14 cellular contexts compared by ENCODE assay signal in the genomic region with DNA sequence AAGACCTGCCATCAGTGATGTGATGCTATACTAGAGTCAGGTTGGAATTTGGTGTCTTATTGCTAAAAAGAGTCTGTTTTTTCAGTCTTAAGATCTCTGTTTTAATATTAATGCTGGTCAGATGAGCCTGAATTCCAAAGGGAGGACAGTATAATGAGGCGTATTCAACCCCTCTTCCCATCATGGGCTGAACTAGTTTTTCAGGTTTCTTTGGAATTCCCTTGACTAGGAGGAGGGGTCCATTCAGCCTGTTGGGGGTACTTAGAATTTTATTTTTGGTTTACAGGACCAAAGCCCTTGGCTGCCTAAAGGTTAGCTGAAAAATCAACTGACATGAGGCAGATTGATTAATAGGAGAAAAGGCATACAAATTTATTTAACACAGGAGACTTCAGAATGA. TPM values are rescaled to one million over a fixed set of nuclear protein-coding genes. Genes with fewer than 3 reads are reported as not detected.
DNase-seq lines count a peak whose midpoint lies in the region; ATAC-seq and TF ChIP-seq lines count a peak whose summit lies in the region.
"Had no signal": no experiment of that assay in that cellular context is flagged by ENCODE, and none has a peak within 500 bp of the region (broad histone marks: within the 10 kb centered on the region; RNA-seq: fewer than 3 reads in every experiment).

No MANE protein-coding gene starts in this region.

- H3K79me2 ChIP-seq in hepatocyte, result no peaks in the 10 kb centered on the region

- H3K4me1 ChIP-seq in HUES48 (ENCODE audit: control insufficient read depth, insufficient read depth, low read length) (peaks cover 14% of the 10 kb centered on the region), hepatocyte (ENCODE audit: insufficient read depth) (peaks cover 7% of the 10 kb centered on the region), right cardiac atrium (ENCODE audit: control insufficient read depth, insufficient read depth, low read length) (no peaks in the 10 kb centered on the region)
- H3K4me1 ChIP-seq: HAP-1 had no signal

- H3K9me2 ChIP-seq in hepatocyte (replicated peaks; ENCODE audit: insufficient read depth), result no peaks in the 10 kb centered on the region

- peak overlapping the region; percentile 16; the same call in 1 of the 2 replicates for H3K4me3 ChIP-seq in HUES48 (ENCODE audit: low read depth, low read length)
- no peak overlapping the region for H3K4me3 ChIP-seq in hepatocyte
- no peak overlapping the region for H3K4me3 ChIP-seq in right cardiac atrium (ENCODE audit: low read length)
- H3K4me3 ChIP-seq: GM23248, HAP-1 had no signal

- no peaks in the 10 kb centered on the region for H4K20me1 ChIP-seq in hepatocyte (ENCODE audit: insufficient read depth, poor library complexity, severe bottlenecking)

- H3K4me2 ChIP-seq in hepatocyte, result peak overlapping the region; percentile 16

- no peak for ATAC-seq in right cardiac atrium
- ATAC-seq: CD8-positive, alpha-beta T cell; HepG2 had no signal

- no peak for TF ChIP-seq CTCF in hepatocyte (IDR thresholded peaks at IDR 0.05; ENCODE audit: poor library complexity)

- no peaks in the 10 kb centered on the region for H3K27me3 ChIP-seq in HUES48 (ENCODE audit: control insufficient read depth, insufficient read depth, low read length)
- H3K27me3 ChIP-seq in hepatocyte, result no peaks in the 10 kb centered on the region
- no peaks in the 10 kb centered on the region for H3K27me3 ChIP-seq in right cardiac atrium (ENCODE audit: control insufficient read depth, insufficient read depth)

- DNase-seq in hepatocyte (ENCODE audit: low spot score) (no peak), left kidney (ENCODE audit: low read depth, low spot score) (peak; percentile 12), NCI-H2227 (lab: John Stamatoyannopoulos, UW; ENCODE audit: unreplicated experiment) (no peak), right cardiac atrium (no peak), DMS 273 (lab: John Stamatoyannopoulos, UW; ENCODE audit: unreplicated experiment) (no peak)
- DNase-seq in central memory CD4-positive, alpha-beta T cell, result no peak
- DNase-seq: CD8-positive, alpha-beta T cell; COR-L47; DND-41; GF-D8; GM23248 had no signal

- intact Hi-C loops in right cardiac atrium (cut with DNase I), result no loop called here

- H3K9me3 ChIP-seq in HUES48 (ENCODE audit: control insufficient read depth, insufficient read depth, low read length), result no peaks in the 10 kb centered on the region
- no peaks in the 10 kb centered on the region for H3K9me3 ChIP-seq in hepatocyte (ENCODE audit: low read depth)
- H3K9me3 ChIP-seq in right cardiac atrium (ENCODE audit: control insufficient read depth, low read length), result peaks cover 2% of the 10 kb centered on the region
- H3K9me3 ChIP-seq: HAP-1 had no signal

- H3K9ac ChIP-seq in HUES48 (ENCODE audit: low read depth, low read length), result no peak overlapping the region
- H3K9ac ChIP-seq: GM23248 had no signal

- no peak overlapping the region for H2AFZ ChIP-seq in hepatocyte
- H2AFZ ChIP-seq: GM23248 had no signal

- H3K27ac ChIP-seq in HUES48 (ENCODE audit: low read depth, low read length) (no peak overlapping the region), hepatocyte (peak overlapping the region; percentile 71), right cardiac atrium (ENCODE audit: low read length) (no peak overlapping the region)
- H3K27ac ChIP-seq: GM23248 had no signal

- 79% methylated on average over 1 of the region's 1 CpG for WGBS in hepatocyte (ENCODE audit: low lambda C conversion rate, missing lambda C conversion rate)
- WGBS in right cardiac atrium, result 91% methylated on average over 1 of the region's 1 CpG

- H3K36me3 ChIP-seq in HUES48 (ENCODE audit: control insufficient read depth, insufficient read depth, low read length), result no peaks in the 10 kb centered on the region
- no peaks in the 10 kb centered on the region for H3K36me3 ChIP-seq in hepatocyte (replicated peaks; ENCODE audit: insufficient read depth, low read depth)
- H3K36me3 ChIP-seq: HAP-1 had no signal

RNA-seq across cellular contexts. Expression of gene PI4K2B, which starts 24.1 kb away (rescaled TPM):
- 41.4 and 44.1 TPM in 2 replicates for total RNA-seq in hepatocyte
- 11.8 and 12.6 TPM in 2 replicates for polyA plus RNA-seq in hepatocyte
- total RNA-seq in right cardiac atrium, result 1 to 10 TPM; 2.3 to 4.0 (median 3.1) TPM
- polyA plus RNA-seq in right cardiac atrium, result 2.5 TPM

RNA-seq across cellular contexts. Expression of gene SEPSECS, which starts 49.5 kb away (rescaled TPM):
- total RNA-seq in hepatocyte, result 8.5 and 10.3 TPM in 2 replicates
- 3.0 and 3.2 TPM in 2 replicates for polyA plus RNA-seq in hepatocyte
- 1 to 10 TPM; 4.4 to 6.4 (median 4.7) TPM for total RNA-seq in right cardiac atrium
- polyA plus RNA-seq in right cardiac atrium, result 2.1 TPM
